In the genomic region with DNA sequence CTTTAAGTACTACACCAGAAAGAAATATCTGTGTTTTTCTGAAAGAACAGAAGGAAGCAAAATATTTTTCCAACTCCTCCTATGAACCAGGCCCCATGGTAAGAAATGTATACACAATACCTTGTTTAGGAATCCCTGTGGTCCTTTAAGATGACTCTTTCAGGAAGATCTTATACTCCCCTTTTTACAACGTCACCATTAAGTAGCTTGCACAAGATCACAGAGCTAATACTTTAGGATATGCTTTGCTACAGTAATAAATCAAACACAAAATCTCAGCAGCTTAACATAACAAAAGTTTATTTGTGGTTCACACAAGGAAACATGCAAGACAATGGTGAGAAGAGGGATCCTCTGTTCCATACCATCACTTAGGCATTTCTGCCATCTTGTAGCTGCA, we compare ENCODE assay signal across 26 cellular contexts. TPM values are rescaled to one million over a fixed set of nuclear protein-coding genes. Genes with fewer than 3 reads are reported as not detected.
"Had no signal": no experiment of that assay in that cellular context is flagged by ENCODE, and none has a peak within 500 bp of the region (broad histone marks: within the 10 kb centered on the region; RNA-seq: fewer than 3 reads in every experiment).

No MANE protein-coding gene starts in this region.

- DNase-seq: activated CD4-positive, alpha-beta T cell treated with anti-CD3 and anti-CD28 coated beads for 36 hours; activated CD4-positive, CD25-positive, alpha-beta regulatory T cell; activated effector memory CD4-positive, alpha-beta T cell treated with Interleukin-2 at 50 U/mL for 16 hours; activated naive CD4-positive, alpha-beta T cell treated with anti-CD3 and anti-CD28 coated beads for 36 hours; activated naive CD8-positive, alpha-beta T cell treated with anti-CD3 and anti-CD28 coated beads for 36 hours; activated T-cell treated with anti-CD3 and anti-CD28 coated beads for 4 hours; brain microvascular endothelial cell; caudate nucleus; head of caudate nucleus; hippocampal formation; left cardiac atrium; midbrain; naive thymus-derived CD4-positive, alpha-beta T cell; stimulated activated CD4-positive, alpha-beta T cell treated with anti-CD3 and anti-CD28 coated beads, Interleukin-15, amount 100 ng/mL, for 24 hours; stimulated activated CD4-positive, alpha-beta T cell treated with anti-CD3 and anti-CD28 coated beads, Interleukin-2, amount 100 ng/mL, for 24 hours; stimulated activated naive CD4-positive, alpha-beta T cell; testis; transverse colon had no signal

- FAIRE-seq: endothelial cell of umbilical vein, keratinocyte had no signal

- H3K36me3 Mint-ChIP-seq: activated naive CD8-positive, alpha-beta T cell treated with anti-CD3 and anti-CD28 coated beads for 36 hours; neural progenitor cell had no signal

- ATAC-seq: activated CD4-positive, alpha-beta T cell treated with anti-CD3 and anti-CD28 coated beads for 36 hours; left cardiac atrium; naive thymus-derived CD4-positive, alpha-beta T cell had no signal

- H3K9me3 Mint-ChIP-seq: activated naive CD4-positive, alpha-beta T cell treated with anti-CD3 and anti-CD28 coated beads for 36 hours; activated naive CD8-positive, alpha-beta T cell treated with anti-CD3 and anti-CD28 coated beads for 36 hours; naive thymus-derived CD4-positive, alpha-beta T cell; neural progenitor cell had no signal

- H3K4me3 ChIP-seq: adrenal gland, ascending aorta, neural progenitor cell, right atrium auricular region, smooth muscle cell, testis, transverse colon had no signal

- H3K4me1 ChIP-seq: ascending aorta, right atrium auricular region, testis had no signal

- H3K27me3 ChIP-seq: adrenal gland, ascending aorta, brain microvascular endothelial cell, neural progenitor cell, right atrium auricular region, testis, transverse colon had no signal

- H3K4me3 Mint-ChIP-seq: activated CD4-positive, alpha-beta T cell treated with anti-CD3 and anti-CD28 coated beads for 36 hours; activated naive CD4-positive, alpha-beta T cell treated with anti-CD3 and anti-CD28 coated beads for 36 hours; activated naive CD8-positive, alpha-beta T cell treated with anti-CD3 and anti-CD28 coated beads for 36 hours; naive thymus-derived CD4-positive, alpha-beta T cell; neural progenitor cell had no signal

- H3K9me3 ChIP-seq: adrenal gland, ascending aorta, right atrium auricular region, testis, transverse colon had no signal

- H3K27ac Mint-ChIP-seq: activated CD4-positive, alpha-beta T cell treated with anti-CD3 and anti-CD28 coated beads for 36 hours; activated naive CD4-positive, alpha-beta T cell treated with anti-CD3 and anti-CD28 coated beads for 36 hours; activated naive CD8-positive, alpha-beta T cell treated with anti-CD3 and anti-CD28 coated beads for 36 hours; neural progenitor cell had no signal

- H3K36me3 ChIP-seq: adrenal gland, ascending aorta, brain microvascular endothelial cell, neural progenitor cell, right atrium auricular region, transverse colon had no signal

- H3K27ac ChIP-seq: ascending aorta, brain microvascular endothelial cell, neural progenitor cell, right atrium auricular region, testis, transverse colon had no signal

RNA-seq across cellular contexts. Expression of a gene that starts 43.6 kb away (rescaled TPM):
- total RNA-seq: chondrocyte, endothelial cell of umbilical vein, smooth muscle cell had no signal
